ENCODE assay signal across 1 cellular context in the genomic region with DNA sequence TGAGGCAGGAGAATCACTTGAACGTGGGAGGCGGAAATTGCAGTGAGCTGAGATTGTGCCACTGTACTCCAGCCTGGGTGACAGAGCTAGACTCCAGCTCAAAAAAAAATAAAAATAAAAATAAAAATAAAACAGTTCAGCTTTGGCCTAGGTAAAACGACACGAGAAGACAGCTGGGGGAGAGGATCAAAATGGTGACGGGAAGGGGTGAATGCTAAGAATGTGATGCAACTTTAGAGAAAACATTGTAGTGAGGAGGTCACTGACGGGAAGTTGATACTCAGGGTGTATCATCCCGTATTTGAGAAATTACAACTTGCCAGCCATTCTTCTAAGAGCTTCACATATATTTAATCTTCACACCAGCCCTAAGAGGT.
TF ChIP-seq lines count a peak whose summit lies in the region.

No MANE protein-coding gene starts in this region.

TF ChIP-seq in HepG2, 621 proteins besides CTCF, POLR2A, EP300 and RAD21:
- TF ChIP-seq, protein P1, sequence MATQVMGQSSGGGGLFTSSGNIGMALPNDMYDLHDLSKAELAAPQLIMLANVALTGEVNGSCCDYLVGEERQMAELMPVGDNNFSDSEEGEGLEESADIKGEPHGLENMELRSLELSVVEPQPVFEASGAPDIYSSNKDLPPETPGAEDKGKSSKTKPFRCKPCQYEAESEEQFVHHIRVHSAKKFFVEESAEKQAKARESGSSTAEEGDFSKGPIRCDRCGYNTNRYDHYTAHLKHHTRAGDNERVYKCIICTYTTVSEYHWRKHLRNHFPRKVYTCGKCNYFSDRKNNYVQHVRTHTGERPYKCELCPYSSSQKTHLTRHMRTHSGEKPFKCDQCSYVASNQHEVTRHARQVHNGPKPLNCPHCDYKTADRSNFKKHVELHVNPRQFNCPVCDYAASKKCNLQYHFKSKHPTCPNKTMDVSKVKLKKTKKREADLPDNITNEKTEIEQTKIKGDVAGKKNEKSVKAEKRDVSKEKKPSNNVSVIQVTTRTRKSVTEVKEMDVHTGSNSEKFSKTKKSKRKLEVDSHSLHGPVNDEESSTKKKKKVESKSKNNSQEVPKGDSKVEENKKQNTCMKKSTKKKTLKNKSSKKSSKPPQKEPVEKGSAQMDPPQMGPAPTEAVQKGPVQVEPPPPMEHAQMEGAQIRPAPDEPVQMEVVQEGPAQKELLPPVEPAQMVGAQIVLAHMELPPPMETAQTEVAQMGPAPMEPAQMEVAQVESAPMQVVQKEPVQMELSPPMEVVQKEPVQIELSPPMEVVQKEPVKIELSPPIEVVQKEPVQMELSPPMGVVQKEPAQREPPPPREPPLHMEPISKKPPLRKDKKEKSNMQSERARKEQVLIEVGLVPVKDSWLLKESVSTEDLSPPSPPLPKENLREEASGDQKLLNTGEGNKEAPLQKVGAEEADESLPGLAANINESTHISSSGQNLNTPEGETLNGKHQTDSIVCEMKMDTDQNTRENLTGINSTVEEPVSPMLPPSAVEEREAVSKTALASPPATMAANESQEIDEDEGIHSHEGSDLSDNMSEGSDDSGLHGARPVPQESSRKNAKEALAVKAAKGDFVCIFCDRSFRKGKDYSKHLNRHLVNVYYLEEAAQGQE (IDR thresholded peaks at IDR 0.05; ENCODE audit: borderline replicate concordance in 1 of 2, low read depth in 1 of 2, low read length in 2 of 2), result no peak
- TF ChIP-seq ZNF607 (CRISPR knock-in tag; IDR thresholded peaks at IDR 0.05; ENCODE audit: borderline replicate concordance) (peak; percentile 1; the same call in 1 of the 2 replicates), ZBTB21 (CRISPR knock-in tag; IDR thresholded peaks at IDR 0.05) (no peak)
- TF ChIP-seq, protein P2, sequence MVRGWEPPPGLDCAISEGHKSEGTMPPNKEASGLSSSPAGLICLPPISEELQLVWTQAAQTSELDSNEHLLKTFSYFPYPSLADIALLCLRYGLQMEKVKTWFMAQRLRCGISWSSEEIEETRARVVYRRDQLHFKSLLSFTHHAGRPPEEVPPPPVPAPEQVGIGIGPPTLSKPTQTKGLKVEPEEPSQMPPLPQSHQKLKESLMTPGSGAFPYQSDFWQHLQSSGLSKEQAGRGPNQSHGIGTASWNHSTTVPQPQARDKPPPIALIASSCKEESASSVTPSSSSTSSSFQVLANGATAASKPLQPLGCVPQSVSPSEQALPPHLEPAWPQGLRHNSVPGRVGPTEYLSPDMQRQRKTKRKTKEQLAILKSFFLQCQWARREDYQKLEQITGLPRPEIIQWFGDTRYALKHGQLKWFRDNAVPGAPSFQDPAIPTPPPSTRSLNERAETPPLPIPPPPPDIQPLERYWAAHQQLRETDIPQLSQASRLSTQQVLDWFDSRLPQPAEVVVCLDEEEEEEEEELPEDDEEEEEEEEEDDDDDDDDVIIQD (CRISPR knock-in tag; IDR thresholded peaks at IDR 0.05; ENCODE audit: low read depth), result no peak
TF ChIP-seq in HepG2: peak in this region for 1.
